1 cellular context compared by ENCODE assay signal in genomic region chr12:9273276-9273675, GRCh38.
TF ChIP-seq lines count a peak whose summit lies in the region.

No MANE protein-coding gene starts in this region.

TF ChIP-seq in K562, 482 proteins besides CTCF, POLR2A, EP300 and RAD21 (continued from another document):
- TF ChIP-seq CTCFL (IDR thresholded peaks at IDR 0.05; ENCODE audit: borderline replicate concordance, insufficient read depth, low read depth, low read length, poor library complexity, severe bottlenecking): no peak
- no peak for TF ChIP-seq CCAR2 (IDR thresholded peaks at IDR 0.05; ENCODE audit: low read depth, low read length)
- 0 out of 2 replicates have a peak, but pooled peaks have one; percentile 19 for TF ChIP-seq FOSL1 (tag; conservative IDR thresholded peaks at IDR 0.05)
- 0 out of 2 replicates have a peak, but pooled peaks have one; percentile 26 for TF ChIP-seq MGA (IDR thresholded peaks at IDR 0.05)
